9 cellular contexts compared by ENCODE assay signal in genomic region chr11:134206185-134206584, GRCh38.
"Had no signal": no experiment of that assay in that cellular context is flagged by ENCODE, and none has a peak within 500 bp of the region (broad histone marks: within the 10 kb centered on the region; RNA-seq: fewer than 3 reads in every experiment).

No MANE protein-coding gene starts in this region.

- H3K4me1 Mint-ChIP-seq: GM23338, H9, IgD-negative memory B cell had no signal

- H3K4me3 ChIP-seq: GM23338 had no signal

- H3K27me3 Mint-ChIP-seq: IgD-negative memory B cell had no signal

- H3K9me3 Mint-ChIP-seq: GM23338, H9, IgD-negative memory B cell had no signal

- FAIRE-seq: H1, H54, HepG2 had no signal

- H3K27ac ChIP-seq: HL-60 had no signal

- ATAC-seq: GM23338, HepG2 had no signal

- H3K4me3 Mint-ChIP-seq: GM23338, H9, IgD-negative memory B cell had no signal

- H2AFZ ChIP-seq: GM23338 had no signal

- H3K4me2 ChIP-seq: GM23338 had no signal

- DNase-seq: H9, HCEC 1CT, KBM-7 had no signal

- H3K27ac Mint-ChIP-seq: GM23338, H9, IgD-negative memory B cell had no signal
